In the genomic region with DNA sequence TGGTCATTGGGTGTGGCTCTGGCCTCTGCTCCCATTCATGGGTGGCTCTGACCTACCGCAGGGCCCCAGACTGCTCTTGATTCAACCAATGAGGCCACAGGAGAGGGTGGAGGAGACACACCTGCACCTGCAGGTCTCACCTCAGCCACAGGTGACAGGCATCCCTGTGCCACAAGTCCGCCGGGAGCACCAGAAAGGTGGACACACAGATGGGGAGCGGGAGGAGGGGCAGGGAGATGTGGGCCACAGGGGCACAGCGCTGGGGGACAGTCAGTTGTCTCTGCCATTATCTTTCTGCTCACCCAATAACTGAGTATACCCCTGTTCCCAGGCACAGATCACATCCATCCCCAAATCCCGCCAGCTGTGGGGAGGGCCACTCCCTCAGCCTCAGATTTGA, we compare ENCODE assay signal across 17 cellular contexts.
A peak's percentile ranks its signal among the peaks of the same experiment; 100 is the strongest.
DNase-seq lines count a peak whose midpoint lies in the region; ATAC-seq and TF ChIP-seq lines count a peak whose summit lies in the region.
"Had no signal": no experiment of that assay in that cellular context is flagged by ENCODE, and none has a peak within 500 bp of the region (broad histone marks: within the 10 kb centered on the region; RNA-seq: fewer than 3 reads in every experiment).

No MANE protein-coding gene starts in this region.

- no peak overlapping the region for H3K27ac ChIP-seq in spleen
- no peak overlapping the region for H3K27ac ChIP-seq in aorta (ENCODE audit: low read depth in 1 of 2, low read length in 2 of 2)

- H3K9me3 ChIP-seq in spleen: no peaks in the 10 kb centered on the region
- H3K9me3 ChIP-seq in aorta (ENCODE audit: control insufficient read depth, low read length): no peaks in the 10 kb centered on the region
- H3K9me3 ChIP-seq: Caco-2, HAP-1 had no signal

- H3K4me3 ChIP-seq in spleen (no peak overlapping the region), aorta (ENCODE audit: low read length in 2 of 2) (no peak overlapping the region)
- H3K4me3 ChIP-seq: GM23338, HAP-1 had no signal

- intact Hi-C loops in spleen (cut with DNase I; ENCODE audit: low total_unique reads): no loop called here
- intact Hi-C loops in aorta (cut with DNase I): no loop called here

- no peak overlapping the region for H3K4me3 Mint-ChIP-seq in stimulated activated naive CD8-positive, alpha-beta T cell treated with anti-CD3 and anti-CD28 coated beads, Interleukin-15, amount 100 ng/mL, for 72 hours
- peak overlapping the region; percentile 67 for H3K4me3 Mint-ChIP-seq in endothelial cell (ENCODE audit: unreplicated experiment)
- H3K4me3 Mint-ChIP-seq in activated CD4-positive, alpha-beta memory T cell treated with anti-CD3 and anti-CD28 coated beads, Interleukin-2, amount 10 ng/mL, durations not matched to agents 7 days and 5 days: no peak overlapping the region
- H3K4me3 Mint-ChIP-seq: CD4-positive, CD25-positive, alpha-beta regulatory T cell; CD8-positive, alpha-beta T cell; GM23338; HFFc6 had no signal

- ATAC-seq in stimulated activated naive CD8-positive, alpha-beta T cell treated with anti-CD3 and anti-CD28 coated beads, Interleukin-15, amount 100 ng/mL, for 72 hours: peak; percentile 20
- ATAC-seq in stimulated activated naive CD8-positive, alpha-beta T cell treated with anti-CD3 and anti-CD28 coated beads, Interleukin-15, Interleukin-2, amounts not matched to agents 100 U/mL and 50 U/mL, for 24 hours: no peak
- ATAC-seq in aorta (ENCODE audit: low FRiP score): no peak
- no peak for ATAC-seq in GM21723 (IDR thresholded peaks at IDR 0.05; ENCODE audit: unreplicated experiment)
- ATAC-seq: CD8-positive, alpha-beta T cell; GM23338 had no signal

- 80 to 94% (median 87%) methylated on average over 4 to 6 of the region's 6 CpGs for WGBS in spleen, 5 donors
- 84 to 87% methylated on average over 6 of the region's 6 CpGs for WGBS in aorta, 2 donors

- no peak for TF ChIP-seq CTCF in endothelial cell (IDR thresholded peaks at IDR 0.05; ENCODE audit: unreplicated experiment)
- TF ChIP-seq CTCF in spleen (IDR thresholded peaks at IDR 0.05 in 8 of 11, conservative IDR thresholded peaks at IDR 0.05 in 3 of 11): no peak

- POLR2A ChIA-PET in activated CD4-positive, alpha-beta memory T cell treated with anti-CD3 and anti-CD28 coated beads, Interleukin-2, amount 10 ng/mL, durations not matched to agents 7 days and 5 days (lab: Charles Lee): no interaction called here

- peak overlapping the region in 1 of 2 donors; percentile 19 for H3K27ac Mint-ChIP-seq in stimulated activated naive CD8-positive, alpha-beta T cell treated with anti-CD3 and anti-CD28 coated beads, Interleukin-15, amount 100 ng/mL, for 72 hours
- H3K27ac Mint-ChIP-seq in endothelial cell (ENCODE audit: unreplicated experiment): no peak overlapping the region
- H3K27ac Mint-ChIP-seq in activated CD4-positive, alpha-beta memory T cell treated with anti-CD3 and anti-CD28 coated beads, Interleukin-2, amount 10 ng/mL, durations not matched to agents 7 days and 5 days: no peak overlapping the region
- H3K27ac Mint-ChIP-seq: CD8-positive, alpha-beta T cell; GM23338; HFFc6 had no signal

- H3K9me3 Mint-ChIP-seq in stimulated activated naive CD8-positive, alpha-beta T cell treated with anti-CD3 and anti-CD28 coated beads, Interleukin-15, amount 100 ng/mL, for 72 hours: no peaks in the 10 kb centered on the region
- peaks cover 40% of the 10 kb centered on the region for H3K9me3 Mint-ChIP-seq in endothelial cell (ENCODE audit: unreplicated experiment)
- H3K9me3 Mint-ChIP-seq in activated CD4-positive, alpha-beta memory T cell treated with anti-CD3 and anti-CD28 coated beads, Interleukin-2, amount 10 ng/mL, durations not matched to agents 7 days and 5 days: no peaks in the 10 kb centered on the region
- H3K9me3 Mint-ChIP-seq: CD4-positive, CD25-positive, alpha-beta regulatory T cell; CD8-positive, alpha-beta T cell had no signal

- H3K36me3 Mint-ChIP-seq in endothelial cell (ENCODE audit: low read depth, unreplicated experiment): peaks cover 11% of the 10 kb centered on the region
- no peaks in the 10 kb centered on the region for H3K36me3 Mint-ChIP-seq in activated CD4-positive, alpha-beta memory T cell treated with anti-CD3 and anti-CD28 coated beads, Interleukin-2, amount 10 ng/mL, durations not matched to agents 7 days and 5 days (ENCODE audit: low read depth)
- H3K36me3 Mint-ChIP-seq: CD4-positive, CD25-positive, alpha-beta regulatory T cell; CD8-positive, alpha-beta T cell had no signal

- H3K36me3 ChIP-seq in spleen: no peaks in the 10 kb centered on the region
- no peaks in the 10 kb centered on the region for H3K36me3 ChIP-seq in aorta (ENCODE audit: control insufficient read depth in 1 of 2, insufficient read depth in 2 of 2, low read length in 1 of 2)
- H3K36me3 ChIP-seq: HAP-1 had no signal

- TF ChIP-seq POLR2A in spleen (IDR thresholded peaks at IDR 0.05): no peak

- H3K27me3 ChIP-seq in spleen (replicated peaks in 1 of 7): no peaks in the 10 kb centered on the region
- H3K27me3 ChIP-seq in aorta (ENCODE audit: control insufficient read depth in 1 of 2, insufficient read depth in 2 of 2, low read length in 1 of 2): no peaks in the 10 kb centered on the region

- no peak for DNase-seq in stimulated activated naive CD8-positive, alpha-beta T cell treated with anti-CD3 and anti-CD28 coated beads, Interleukin-15, amount 100 ng/mL, for 72 hours
- DNase-seq in stimulated activated naive CD8-positive, alpha-beta T cell treated with anti-CD3 and anti-CD28 coated beads, Interleukin-15, Interleukin-2, amounts not matched to agents 100 U/mL and 50 U/mL, for 24 hours: no peak
- DNase-seq in endothelial cell (ENCODE audit: low spot score) (no peak), spleen (peak; percentile 63), aorta (peak; percentile 12 to 51), SIG-M5 (lab: John Stamatoyannopoulos, UW) (no peak)
- no peak for DNase-seq in activated CD4-positive, alpha-beta memory T cell treated with anti-CD3 and anti-CD28 coated beads, Interleukin-2, amount 10 ng/mL, durations not matched to agents 7 days and 5 days
- DNase-seq: C1 segment of cervical spinal cord; Caco-2; CD4-positive, CD25-positive, alpha-beta regulatory T cell; CD8-positive, alpha-beta T cell; DMS153; DND-41; HFFc6 had no signal

- H3K4me1 ChIP-seq in spleen (no peaks in the 10 kb centered on the region), aorta (ENCODE audit: control insufficient read depth in 1 of 2, insufficient read depth in 2 of 2, low read length in 2 of 2) (no peaks in the 10 kb centered on the region)
- H3K4me1 ChIP-seq: Caco-2, HAP-1 had no signal

- no peaks in the 10 kb centered on the region for H3K4me1 Mint-ChIP-seq in stimulated activated naive CD8-positive, alpha-beta T cell treated with anti-CD3 and anti-CD28 coated beads, Interleukin-15, amount 100 ng/mL, for 72 hours
- no peaks in the 10 kb centered on the region for H3K4me1 Mint-ChIP-seq in endothelial cell (ENCODE audit: unreplicated experiment)
- no peaks in the 10 kb centered on the region for H3K4me1 Mint-ChIP-seq in activated CD4-positive, alpha-beta memory T cell treated with anti-CD3 and anti-CD28 coated beads, Interleukin-2, amount 10 ng/mL, durations not matched to agents 7 days and 5 days
- H3K4me1 Mint-ChIP-seq: CD4-positive, CD25-positive, alpha-beta regulatory T cell; GM23338 had no signal

- CTCF ChIA-PET in activated CD4-positive, alpha-beta memory T cell treated with anti-CD3 and anti-CD28 coated beads, Interleukin-2, amount 10 ng/mL, durations not matched to agents 7 days and 5 days (lab: Charles Lee): no interaction called here

- peaks cover 9% of the 10 kb centered on the region for H3K27me3 Mint-ChIP-seq in stimulated activated naive CD8-positive, alpha-beta T cell treated with anti-CD3 and anti-CD28 coated beads, Interleukin-15, amount 100 ng/mL, for 72 hours
- peaks cover 17% of the 10 kb centered on the region for H3K27me3 Mint-ChIP-seq in endothelial cell (ENCODE audit: unreplicated experiment)
- no peaks in the 10 kb centered on the region for H3K27me3 Mint-ChIP-seq in activated CD4-positive, alpha-beta memory T cell treated with anti-CD3 and anti-CD28 coated beads, Interleukin-2, amount 10 ng/mL, durations not matched to agents 7 days and 5 days
- H3K27me3 Mint-ChIP-seq: CD4-positive, CD25-positive, alpha-beta regulatory T cell had no signal

Comparison
In these comparisons a context has a peak if more than half of its experiments do, and no peak if none do; other contexts are left out.
1. DNase-seq: peak in spleen (single experiment) and aorta (2 of 2); none in stimulated activated naive CD8-positive, alpha-beta T cell treated with anti-CD3 and anti-CD28 coated beads, Interleukin-15, amount 100 ng/mL, for 72 hours (0 of 2), stimulated activated naive CD8-positive, alpha-beta T cell treated with anti-CD3 and anti-CD28 coated beads, Interleukin-15, Interleukin-2, amounts not matched to agents 100 U/mL and 50 U/mL, for 24 hours (single experiment), endothelial cell (single experiment), SIG-M5 (single experiment) and activated CD4-positive, alpha-beta memory T cell treated with anti-CD3 and anti-CD28 coated beads, Interleukin-2, amount 10 ng/mL, durations not matched to agents 7 days and 5 days (single experiment).